ENCODE assay signal across 11 cellular contexts in the genomic region with DNA sequence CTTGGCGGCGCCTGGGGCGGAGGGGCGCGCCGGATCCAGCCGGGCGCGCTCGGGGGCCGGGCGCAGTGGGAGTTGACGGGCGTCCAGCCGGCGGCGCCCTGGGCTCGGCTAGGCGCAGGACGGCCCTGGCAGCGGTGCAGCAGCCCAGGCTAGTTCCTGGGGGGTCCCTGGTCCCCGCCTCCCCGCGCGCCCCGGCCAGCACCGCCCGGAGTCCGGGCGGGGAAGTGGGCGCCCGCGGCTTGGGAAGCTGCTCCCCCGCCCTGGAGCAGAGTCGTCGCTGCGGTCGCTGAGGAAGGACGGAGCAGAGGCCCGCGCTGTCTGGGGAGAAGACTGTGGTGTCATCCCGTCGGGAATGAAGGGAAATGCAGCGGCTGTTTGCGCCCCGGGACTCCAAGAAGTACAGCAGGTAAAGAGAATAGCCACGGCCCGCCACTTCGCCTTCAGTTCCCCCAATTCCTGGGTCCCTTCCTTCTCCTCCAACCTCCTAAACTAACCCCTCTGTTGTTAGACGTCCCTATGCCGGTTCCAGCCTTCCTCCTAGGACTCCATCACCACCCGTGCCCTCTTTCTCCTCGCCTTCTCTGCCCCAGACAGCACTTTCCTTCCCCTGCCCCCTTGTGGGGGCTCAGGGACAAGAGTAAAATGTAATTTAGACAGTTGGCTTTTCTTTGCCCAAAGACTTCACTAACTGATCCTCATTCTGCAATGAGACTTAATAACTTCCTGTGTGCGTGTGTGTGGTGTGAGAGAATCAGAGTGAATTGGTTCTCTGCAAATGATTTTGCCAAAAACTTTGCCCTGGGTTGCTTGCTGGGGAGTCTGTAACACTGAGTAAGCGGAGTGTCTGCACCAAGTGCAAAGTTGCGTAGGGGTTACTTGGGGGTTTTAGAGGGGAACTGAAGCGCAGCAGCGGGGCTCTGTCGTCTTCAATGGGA. TPM values are rescaled to one million over a fixed set of nuclear protein-coding genes. Genes with fewer than 3 reads are reported as not detected.
DNase-seq lines count a peak whose midpoint lies in the region; ATAC-seq, FAIRE-seq and TF ChIP-seq lines count a peak whose summit lies in the region.
"Had no signal": no experiment of that assay in that cellular context is flagged by ENCODE, and none has a peak within 500 bp of the region (broad histone marks: within the 10 kb centered on the region; RNA-seq: fewer than 3 reads in every experiment).

No MANE protein-coding gene starts in this region.

- H3K27ac ChIP-seq in A549 (no peak overlapping the region), endothelial cell of umbilical vein (ENCODE audit: insufficient read depth, low read depth, low read length) (no peak overlapping the region)
- H3K27ac ChIP-seq in CD4-positive, alpha-beta T cell (ENCODE audit: low read depth, low read length), result no peak overlapping the region

- POLR2A ChIA-PET in A549 (lab: Yijun Ruan, JAX) (no interaction called here), endothelial cell of umbilical vein (lab: Charles Lee) (no interaction called here)
- POLR2A ChIA-PET in CD4-positive, alpha-beta T cell (lab: Charles Lee), result no interaction called here

- H3K9me3 ChIP-seq in A549 (no peaks in the 10 kb centered on the region), HAP-1 (no peaks in the 10 kb centered on the region), endothelial cell of umbilical vein (replicated peaks; ENCODE audit: control insufficient read depth, insufficient read depth, low read length) (no peaks in the 10 kb centered on the region)
- H3K9me3 ChIP-seq in CD4-positive, alpha-beta T cell (ENCODE audit: control insufficient read depth, low read length), result no peaks in the 10 kb centered on the region

- no TSS peak for BruUV-seq in endothelial cell of umbilical vein (replicated peaks; lab: Mats Ljungman, UMichigan)

- FAIRE-seq in A549 (lab: Jason Lieb, UNC) (no peak), endothelial cell of umbilical vein (lab: Jason Lieb, UNC) (no peak)

- no peaks in the 10 kb centered on the region for H3K79me2 ChIP-seq in endothelial cell of umbilical vein (ENCODE audit: control insufficient read depth, insufficient read depth, low read length)

- no peaks in the 10 kb centered on the region for H3K36me3 Mint-ChIP-seq in CD4-positive, alpha-beta T cell (ENCODE audit: low read depth)

- H3K27me3 ChIP-seq in HAP-1 (ENCODE audit: low read depth) (peaks cover 10% of the 10 kb centered on the region; the same call in 1 of the 2 replicates), endothelial cell of umbilical vein (ENCODE audit: control insufficient read depth in 2 of 2, insufficient read depth in 2 of 2, low read length in 2 of 2) (peaks cover 0 to 20% of the 10 kb centered on the region in 2 experiments)
- H3K27me3 ChIP-seq in CD4-positive, alpha-beta T cell (ENCODE audit: control insufficient read depth, insufficient read depth, low read length), result peaks cover 23% of the 10 kb centered on the region

- no peaks in the 10 kb centered on the region for H3K4me1 Mint-ChIP-seq in CD4-positive, alpha-beta T cell (ENCODE audit: low read depth)

- DNase-seq in A549 (ENCODE audit: low read depth in 1 of 2, low spot score in 1 of 2) (no peak), HAP-1 (ENCODE audit: low spot score in 2 of 2) (peak in 1 of 2 experiments; percentile 12), endothelial cell of umbilical vein (ENCODE audit: low read depth, low spot score) (no peak), myocyte (ENCODE audit: low read depth) (peak; percentile 43)
- no peak for DNase-seq in CD4-positive, alpha-beta T cell
- DNase-seq: activated gamma-delta T cell, DND-41 had no signal

- peaks cover 3% of the 10 kb centered on the region for H3K9me3 Mint-ChIP-seq in CD4-positive, alpha-beta T cell

- no peak overlapping the region for H3K4me3 Mint-ChIP-seq in CD4-positive, alpha-beta T cell

- in situ Hi-C loops in HAP-1 (cut with MboI; ENCODE audit: low sequenced_read_pairs), result loop anchor here (25.0 kb wide), 1 partner anchor 348 kb away; no protein-coding TSS in a partner anchor

- no peaks in the 10 kb centered on the region for H3K9me1 ChIP-seq in endothelial cell of umbilical vein (replicated peaks; ENCODE audit: control insufficient read depth, extremely low read depth, insufficient read depth, low read length)

- H4K20me1 ChIP-seq in endothelial cell of umbilical vein (replicated peaks; ENCODE audit: control insufficient read depth, extremely low read depth, insufficient read depth, low read length), result no peaks in the 10 kb centered on the region

- 48% methylated on average over 19 of the region's 59 CpGs for WGBS in A549 (ENCODE audit: missing lambda C conversion rate)

- H3K4me2 ChIP-seq in A549 (peak overlapping the region; percentile 83), endothelial cell of umbilical vein (ENCODE audit: insufficient read depth, low read length) (no peak overlapping the region)

- H3K27me3 Mint-ChIP-seq in CD4-positive, alpha-beta T cell, result peaks cover 31% of the 10 kb centered on the region

- CTCF ChIA-PET in A549 (lab: Yijun Ruan, JAX), result no interaction called here
- CTCF ChIA-PET in endothelial cell of umbilical vein (lab: Charles Lee), result no interaction called here
- CTCF ChIA-PET in CD4-positive, alpha-beta T cell (lab: Charles Lee), result no interaction called here

- no peak overlapping the region for H3K9ac ChIP-seq in endothelial cell of umbilical vein (replicated peaks; ENCODE audit: extremely low read depth, insufficient read depth, low read length)

- intact Hi-C loops in endothelial cell of umbilical vein (cut with micrococcal nuclease), result loop anchor here (2.0 kb wide), 1 partner anchor 158 kb away; no protein-coding TSS in a partner anchor
- intact Hi-C loops in CD4-positive, alpha-beta T cell (cut with DNase I, micrococcal nuclease), result no loop called here

- H3K4me3 ChIP-seq in A549 (peak overlapping the region; percentile 41), HAP-1 (peak overlapping the region; percentile 31), endothelial cell of umbilical vein (replicated peaks in 1 of 3; ENCODE audit: insufficient read depth in 1 of 3, low read depth in 1 of 3, low read length in 3 of 3) (no peak overlapping the region)

- H3K36me3 ChIP-seq in HAP-1 (replicated peaks) (no peaks in the 10 kb centered on the region), endothelial cell of umbilical vein (ENCODE audit: control insufficient read depth in 2 of 2, extremely low read depth in 1 of 2, insufficient read depth in 2 of 2, low read length in 2 of 2) (no peaks in the 10 kb centered on the region)

- ATAC-seq in A549 (peak; percentile 55 to 64), GM21576 (IDR thresholded peaks at IDR 0.05; ENCODE audit: unreplicated experiment) (no peak), GM19035 (IDR thresholded peaks at IDR 0.05; ENCODE audit: unreplicated experiment) (no peak), GM19452 (IDR thresholded peaks at IDR 0.05; ENCODE audit: unreplicated experiment) (no peak)
- ATAC-seq in CD4-positive, alpha-beta T cell (ENCODE audit: poor library complexity), result no peak

- TF ChIP-seq EP300 in A549 (IDR thresholded peaks at IDR 0.05), result no peak

- TF ChIP-seq POLR2A in A549 (IDR thresholded peaks at IDR 0.05; ENCODE audit: low read length) (no peak), endothelial cell of umbilical vein (IDR thresholded peaks at IDR 0.05; ENCODE audit: low read depth, low read length) (no peak)

- TF ChIP-seq RAD21 in A549 (conservative IDR thresholded peaks at IDR 0.05 in 1 of 2, IDR thresholded peaks at IDR 0.05 in 1 of 2), result no peak

- H2AFZ ChIP-seq in endothelial cell of umbilical vein (ENCODE audit: low read depth, low read length), result no peak overlapping the region

- TF ChIP-seq CTCF in A549 (IDR thresholded peaks at IDR 0.05) (no peak), endothelial cell of umbilical vein (IDR thresholded peaks at IDR 0.05; ENCODE audit: extremely low read depth in 1 of 2, insufficient read depth in 1 of 2, low read depth in 1 of 2, low read length in 2 of 2) (peak in 1 of 2 donors; percentile 11)
- TF ChIP-seq CTCF in CD4-positive, alpha-beta T cell (IDR thresholded peaks at IDR 0.05), result no peak

- H3K4me1 ChIP-seq in A549 (no peaks in the 10 kb centered on the region), HAP-1 (no peaks in the 10 kb centered on the region), endothelial cell of umbilical vein (ENCODE audit: control insufficient read depth, extremely low read depth, insufficient read depth, low read length) (peaks cover 3% of the 10 kb centered on the region)

- H3K27ac Mint-ChIP-seq in CD4-positive, alpha-beta T cell, result no peak overlapping the region

- dilution Hi-C loops in endothelial cell of umbilical vein (cut with MboI; ENCODE audit: extremely low pct_ligation_motif_present, low sequenced_read_pairs), result no loop called here

TF ChIP-seq in A549, 52 proteins besides CTCF, POLR2A, EP300 and RAD21 (continues in another document):
- no peak for TF ChIP-seq CBX8 (IDR thresholded peaks at IDR 0.05)
- no peak for TF ChIP-seq EHMT2 (IDR thresholded peaks at IDR 0.05; ENCODE audit: low read depth)
- no peak for TF ChIP-seq KDM1A (IDR thresholded peaks at IDR 0.05; ENCODE audit: low read depth)
- TF ChIP-seq ZNF302 (CRISPR knock-in tag; IDR thresholded peaks at IDR 0.05), result no peak

TF ChIP-seq in endothelial cell of umbilical vein, 7 proteins besides CTCF, POLR2A, EP300 and RAD21:
- TF ChIP-seq MAX (IDR thresholded peaks at IDR 0.05; ENCODE audit: insufficient read depth, insufficient read length) (no peak), EZH2 (IDR thresholded peaks at IDR 0.05; ENCODE audit: borderline replicate concordance, low read depth, low read length, severe bottlenecking) (peak; percentile 52)

RNA-seq across cellular contexts. Expression of gene SGCG, which starts 20.3 kb away (rescaled TPM):
- 0.09 TPM in 1 of 2 replicates, not detected in the other for polyA plus RNA-seq in A549 (2011; rRNA removed)
- polyA plus RNA-seq in A549 (2012; cell fraction: cytosol; rRNA removed), result not detected in 2 replicates
- polyA plus RNA-seq in A549 (2012; cell fraction: nucleus; rRNA removed), result not detected in 2 replicates
- polyA plus RNA-seq in A549 (2017; fragmentation: RNase III; extraction: RNeasy Plus Mini Kit Qiagen cat#74134 plus additional on column Dnase treatment), result not detected in 3 replicates
- polyA minus RNA-seq in A549 (2011; rRNA and poly(A)+ RNA removed), result 0.17 TPM in 1 of 2 replicates, not detected in the other
- total RNA-seq in endothelial cell of umbilical vein, result not detected in 2 replicates
- 0.21 and 0.22 TPM in 2 replicates for polyA plus RNA-seq in endothelial cell of umbilical vein
- polyA plus RNA-seq in endothelial cell of umbilical vein (2011; cell fraction: cytosol; rRNA removed), result 0.10 and 0.17 TPM in 2 replicates
- polyA plus RNA-seq in endothelial cell of umbilical vein (2011; cell fraction: nucleus; rRNA removed), result 0.14 and 0.15 TPM in 2 replicates
- not detected in 2 replicates for polyA plus RNA-seq in endothelial cell of umbilical vein (2012)
- polyA minus RNA-seq in endothelial cell of umbilical vein, result not detected in 2 replicates
- not detected for polyA minus RNA-seq in endothelial cell of umbilical vein (2011; cell fraction: cytosol; rRNA and poly(A)+ RNA removed)
- not detected in 2 replicates for polyA minus RNA-seq in endothelial cell of umbilical vein (2011; cell fraction: nucleus; rRNA and poly(A)+ RNA removed)
- 84.9 and 131 TPM in 2 replicates for total RNA-seq in myocyte
- 43.0 TPM for polyA plus RNA-seq in myocyte (2012)
- not detected for total RNA-seq in CD4-positive, alpha-beta T cell
- total RNA-seq: HT1080 had no signal

Comparison
In these comparisons a context has a peak if more than half of its experiments do, and no peak if none do; other contexts are left out.
1. ATAC-seq: peak in A549 (2 of 2); none in CD4-positive, alpha-beta T cell (single experiment), GM21576 (single experiment), GM19035 (single experiment) and GM19452 (single experiment).
2. H3K4me3 ChIP-seq: peak in A549 (single experiment) and HAP-1 (single experiment); none in endothelial cell of umbilical vein (0 of 3).
3. RNA of gene SGCG, which starts 20.3 kb away (total RNA-seq): 84.9 to 131 TPM in myocyte; not detected in endothelial cell of umbilical vein and not detected in CD4-positive, alpha-beta T cell; every median in the first group is over 10 times any median in the second.